Comparison of ENCODE assay signal across 16 cellular contexts in the genomic region with DNA sequence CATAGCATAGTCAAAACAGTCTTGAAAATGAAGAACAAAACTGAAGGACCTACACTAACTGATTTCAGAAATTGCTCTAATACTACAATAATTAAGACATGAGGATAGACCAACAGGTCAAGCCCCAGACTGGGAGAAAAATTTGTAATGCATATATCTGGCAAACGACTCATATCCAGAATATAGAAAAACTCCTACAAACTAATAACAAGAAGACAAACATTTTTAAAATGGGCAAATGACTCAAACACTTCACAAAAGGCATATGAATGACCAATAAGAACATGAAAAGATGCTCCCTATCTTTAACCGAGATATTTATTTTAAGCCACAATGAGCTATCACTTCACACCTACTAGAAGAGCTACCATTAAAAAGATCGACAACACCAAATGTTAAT. TPM values are rescaled to one million over a fixed set of nuclear protein-coding genes. Genes with fewer than 3 reads are reported as not detected.
DNase-seq lines count a peak whose midpoint lies in the region; ATAC-seq, FAIRE-seq and TF ChIP-seq lines count a peak whose summit lies in the region.
"Had no signal": no experiment of that assay in that cellular context is flagged by ENCODE, and none has a peak within 500 bp of the region (broad histone marks: within the 10 kb centered on the region; RNA-seq: fewer than 3 reads in every experiment).

No MANE protein-coding gene starts in this region.

- SMC1A ChIA-PET in GM12878 (lab: Charles Lee; ENCODE audit: uncharacterized antibody, unreplicated experiment): interaction anchor here (1.0 to 2.2 kb wide), 3 partner anchors 9 to 30 kb away, joined by 3 to 6 read pairs (median 5); no protein-coding TSS in a partner anchor

- in situ Hi-C loops in GM12878 (cut with MboI): no loop called here

- no peak overlapping the region for H2AFZ ChIP-seq in GM12878 (ENCODE audit: control insufficient read depth, low read depth, low read length)
- H2AFZ ChIP-seq: hepatocyte, neural progenitor cell had no signal

- peaks cover 18% of the 10 kb centered on the region for H3K4me1 ChIP-seq in GM12878 (ENCODE audit: control insufficient read depth, insufficient read depth, low read length)
- H3K4me1 ChIP-seq: neural progenitor cell had no signal

- H3K4me3 ChIP-seq in GM12878: no peak overlapping the region
- H3K4me3 ChIP-seq: hepatocyte, left ventricle myocardium inferior, neural progenitor cell, tibial nerve had no signal

- H3K36me3 Mint-ChIP-seq in activated CD4-positive, alpha-beta T cell treated with anti-CD3 and anti-CD28 coated beads for 36 hours (ENCODE audit: low read depth): peaks cover 5% of the 10 kb centered on the region
- H3K36me3 Mint-ChIP-seq in activated CD4-positive, alpha-beta T cell treated with anti-CD3 and anti-CD28 coated beads, Interleukin-2, amount 10 ng/mL, durations not matched to agents 7 days and 5 days (ENCODE audit: low read depth): no peaks in the 10 kb centered on the region
- H3K36me3 Mint-ChIP-seq in activated CD4-positive, alpha-beta T cell treated with anti-CD3 and anti-CD28 coated beads, Interleukin-2, amount 10 ng/mL, durations not matched to agents 24 days and 14 days (ENCODE audit: low read depth): peaks cover 2% of the 10 kb centered on the region

- H4K20me1 ChIP-seq in GM12878 (ENCODE audit: control insufficient read depth, insufficient read depth): no peaks in the 10 kb centered on the region

- BruUV-seq in GM12878 (replicated peaks; lab: Mats Ljungman, UMichigan): no TSS peak

- peaks cover 68% of the 10 kb centered on the region for H3K79me2 ChIP-seq in GM12878 (ENCODE audit: control insufficient read depth, insufficient read depth, low read length)

- no peak for TF ChIP-seq CTCF in GM12878 (IDR thresholded peaks at IDR 0.05 in 2 of 3, conservative IDR thresholded peaks at IDR 0.05 in 1 of 3; ENCODE audit: control insufficient read depth in 2 of 3, extremely low read depth in 1 of 3, insufficient read depth in 1 of 3, low read depth in 3 of 3, low read length in 3 of 3)

- DNase-seq in activated CD4-positive, alpha-beta T cell treated with anti-CD3 and anti-CD28 coated beads for 36 hours: no peak
- DNase-seq in activated CD4-positive, alpha-beta T cell treated with anti-CD3 and anti-CD28 coated beads, Interleukin-2, amount 10 ng/mL, durations not matched to agents 7 days and 5 days: no peak
- DNase-seq in GM12878 (ENCODE audit: low read depth, low spot score) (no peak), NCI-H524 treated with DMSO at 0.1 percent for 48 hours (lab: John Stamatoyannopoulos, UW) (no peak)
- no peak for DNase-seq in activated CD4-positive, alpha-beta T cell treated with anti-CD3 and anti-CD28 coated beads, Interleukin-2, amount 10 ng/mL, durations not matched to agents 24 days and 14 days
- no peak for DNase-seq in stimulated activated CD4-positive, alpha-beta T cell treated with anti-CD3 and anti-CD28 coated beads, Interleukin-2, amount 100 ng/mL, for 48 hours
- DNase-seq: activated CD4-positive, alpha-beta memory T cell treated with anti-CD3 and anti-CD28 coated beads, Interleukin-2, amount 10 ng/mL, durations not matched to agents 7 days and 5 days; activated naive CD4-positive, alpha-beta T cell treated with anti-CD3 and anti-CD28 coated beads, Interleukin-2, amount 10 ng/mL, durations not matched to agents 7 days and 5 days; erythroblast; left ventricle myocardium inferior had no signal

- peak; percentile 36 for ATAC-seq in activated CD4-positive, alpha-beta T cell treated with anti-CD3 and anti-CD28 coated beads for 36 hours
- peak; percentile 53 for ATAC-seq in GM21528 (IDR thresholded peaks at IDR 0.05; ENCODE audit: low FRiP score, unreplicated experiment)
- peak; percentile 69 for ATAC-seq in HG03045 (IDR thresholded peaks at IDR 0.05; ENCODE audit: unreplicated experiment)
- ATAC-seq in GM12878: peak; percentile 78

- intact Hi-C loops in activated CD4-positive, alpha-beta T cell treated with anti-CD3 and anti-CD28 coated beads for 36 hours (cut with DNase I, micrococcal nuclease): no loop called here
- intact Hi-C loops in GM12878 (cut with micrococcal nuclease; ENCODE audit: unreplicated experiment): no loop called here
- intact Hi-C loops in activated CD4-positive, alpha-beta T cell treated with anti-CD3 and anti-CD28 coated beads, Interleukin-2, amount 10 ng/mL, durations not matched to agents 24 days and 14 days (cut with micrococcal nuclease): no loop called here

- H3K9ac ChIP-seq in GM12878 (ENCODE audit: control insufficient read depth, insufficient read depth, low read length): no peak overlapping the region
- H3K9ac ChIP-seq: neural progenitor cell had no signal

- H3K4me1 Mint-ChIP-seq in activated CD4-positive, alpha-beta T cell treated with anti-CD3 and anti-CD28 coated beads for 36 hours: peaks cover 28% of the 10 kb centered on the region
- peaks cover 9% of the 10 kb centered on the region for H3K4me1 Mint-ChIP-seq in activated CD4-positive, alpha-beta T cell treated with anti-CD3 and anti-CD28 coated beads, Interleukin-2, amount 10 ng/mL, durations not matched to agents 7 days and 5 days
- H3K4me1 Mint-ChIP-seq in activated CD4-positive, alpha-beta T cell treated with anti-CD3 and anti-CD28 coated beads, Interleukin-2, amount 10 ng/mL, durations not matched to agents 24 days and 14 days: peaks cover 10% of the 10 kb centered on the region

- H3K4me2 ChIP-seq in GM12878 (ENCODE audit: control insufficient read depth, insufficient read depth): no peak overlapping the region
- H3K4me2 ChIP-seq: hepatocyte, neural progenitor cell had no signal

- no peak for TF ChIP-seq POLR2A in GM12878 (IDR thresholded peaks at IDR 0.05; ENCODE audit: low read depth, low read length)

- TF ChIP-seq RAD21 in GM12878 (IDR thresholded peaks at IDR 0.05; ENCODE audit: insufficient read depth, low read depth, low read length): no peak

- no peaks in the 10 kb centered on the region; the same call in 1 of the 3 replicates for H3K9me3 ChIP-seq in GM12878 (replicated peaks; ENCODE audit: control insufficient read depth, insufficient read depth, low read length)
- H3K9me3 ChIP-seq: left ventricle myocardium inferior, tibial nerve had no signal

- H3K27ac Mint-ChIP-seq in activated CD4-positive, alpha-beta T cell treated with anti-CD3 and anti-CD28 coated beads for 36 hours: no peak overlapping the region
- H3K27ac Mint-ChIP-seq in activated CD4-positive, alpha-beta T cell treated with anti-CD3 and anti-CD28 coated beads, Interleukin-2, amount 10 ng/mL, durations not matched to agents 7 days and 5 days: no peak overlapping the region
- no peak overlapping the region for H3K27ac Mint-ChIP-seq in activated CD4-positive, alpha-beta T cell treated with anti-CD3 and anti-CD28 coated beads, Interleukin-2, amount 10 ng/mL, durations not matched to agents 24 days and 14 days
- H3K27ac Mint-ChIP-seq: activated CD4-positive, alpha-beta memory T cell treated with anti-CD3 and anti-CD28 coated beads, Interleukin-2, amount 10 ng/mL, durations not matched to agents 7 days and 5 days; activated naive CD4-positive, alpha-beta T cell treated with anti-CD3 and anti-CD28 coated beads, Interleukin-2, amount 10 ng/mL, durations not matched to agents 7 days and 5 days; neural progenitor cell had no signal

- 0 out of 2 replicates have a peak overlapping the region, but pooled peaks have one; percentile 30 for H3K27ac ChIP-seq in GM12878 (ENCODE audit: control insufficient read depth, insufficient read depth)
- H3K27ac ChIP-seq: 22Rv1, hepatocyte, left ventricle myocardium inferior, neural progenitor cell, tibial nerve had no signal

- POLR2A ChIA-PET in activated CD4-positive, alpha-beta T cell treated with anti-CD3 and anti-CD28 coated beads for 36 hours (lab: Charles Lee): no interaction called here
- POLR2A ChIA-PET in activated CD4-positive, alpha-beta T cell treated with anti-CD3 and anti-CD28 coated beads, Interleukin-2, amount 10 ng/mL, durations not matched to agents 7 days and 5 days (lab: Charles Lee): no interaction called here
- POLR2A ChIA-PET in GM12878 (lab: Charles Lee): interaction anchor here (1.2 kb wide), 1 partner anchor 12 kb away, joined by 5 read pairs; no protein-coding TSS in a partner anchor

- no peak for FAIRE-seq in GM12878 (lab: Jason Lieb, UNC)

- H3K36me3 ChIP-seq in GM12878 (ENCODE audit: control insufficient read depth in 2 of 2, insufficient read depth in 2 of 2, low read length in 1 of 2): peaks cover 0 to 1% of the 10 kb centered on the region in 2 experiments; a peak in 2 of 4 replicates
- H3K36me3 ChIP-seq: left ventricle myocardium inferior, neural progenitor cell, tibial nerve had no signal

- H3K27me3 ChIP-seq in GM12878 (replicated peaks in 1 of 2; ENCODE audit: control insufficient read depth in 2 of 2, insufficient read depth in 2 of 2, low read length in 1 of 2): no peaks in the 10 kb centered on the region
- H3K27me3 ChIP-seq: hepatocyte, neural progenitor cell, tibial nerve had no signal

- peak; percentile 26 to 74; a peak in 1 of 4 replicates for TF ChIP-seq EP300 in GM12878 (IDR thresholded peaks at IDR 0.05; ENCODE audit: borderline replicate concordance in 1 of 2, control insufficient read depth in 1 of 2, low read depth in 2 of 2, low read length in 2 of 2)

- WGBS in GM12878 (ENCODE audit: insufficient coverage, insufficient replicate concordance, low lambda C conversion rate, missing lambda C conversion rate): 0% methylated on average over 3 of the region's 3 CpGs

- H3K9me3 Mint-ChIP-seq in activated CD4-positive, alpha-beta T cell treated with anti-CD3 and anti-CD28 coated beads for 36 hours (ENCODE audit: low read depth): no peaks in the 10 kb centered on the region
- no peaks in the 10 kb centered on the region for H3K9me3 Mint-ChIP-seq in activated CD4-positive, alpha-beta T cell treated with anti-CD3 and anti-CD28 coated beads, Interleukin-2, amount 10 ng/mL, durations not matched to agents 7 days and 5 days
- no peaks in the 10 kb centered on the region for H3K9me3 Mint-ChIP-seq in activated CD4-positive, alpha-beta T cell treated with anti-CD3 and anti-CD28 coated beads, Interleukin-2, amount 10 ng/mL, durations not matched to agents 24 days and 14 days
- H3K9me3 Mint-ChIP-seq: activated CD4-positive, alpha-beta memory T cell treated with anti-CD3 and anti-CD28 coated beads, Interleukin-2, amount 10 ng/mL, durations not matched to agents 7 days and 5 days; activated naive CD4-positive, alpha-beta T cell treated with anti-CD3 and anti-CD28 coated beads, Interleukin-2, amount 10 ng/mL, durations not matched to agents 7 days and 5 days; neural progenitor cell had no signal

- no peak overlapping the region for H3K4me3 Mint-ChIP-seq in activated CD4-positive, alpha-beta T cell treated with anti-CD3 and anti-CD28 coated beads for 36 hours
- H3K4me3 Mint-ChIP-seq in activated CD4-positive, alpha-beta T cell treated with anti-CD3 and anti-CD28 coated beads, Interleukin-2, amount 10 ng/mL, durations not matched to agents 7 days and 5 days: no peak overlapping the region
- H3K4me3 Mint-ChIP-seq in activated CD4-positive, alpha-beta T cell treated with anti-CD3 and anti-CD28 coated beads, Interleukin-2, amount 10 ng/mL, durations not matched to agents 24 days and 14 days: no peak overlapping the region
- H3K4me3 Mint-ChIP-seq: activated CD4-positive, alpha-beta memory T cell treated with anti-CD3 and anti-CD28 coated beads, Interleukin-2, amount 10 ng/mL, durations not matched to agents 7 days and 5 days; activated naive CD4-positive, alpha-beta T cell treated with anti-CD3 and anti-CD28 coated beads, Interleukin-2, amount 10 ng/mL, durations not matched to agents 7 days and 5 days; neural progenitor cell had no signal

- CTCF ChIA-PET in activated CD4-positive, alpha-beta T cell treated with anti-CD3 and anti-CD28 coated beads for 36 hours (lab: Charles Lee): interaction anchor here (0.7 to 0.9 kb wide), 2 partner anchors 13 to 194 kb away, joined by 3 read pairs; no protein-coding TSS in a partner anchor
- CTCF ChIA-PET in activated CD4-positive, alpha-beta T cell treated with anti-CD3 and anti-CD28 coated beads, Interleukin-2, amount 10 ng/mL, durations not matched to agents 7 days and 5 days (lab: Charles Lee): interaction anchor here (1.4 to 1.9 kb wide), 3 partner anchors 9 to 18 kb away, joined by 3 to 9 read pairs (median 4); a partner anchor contains a TSS
- CTCF ChIA-PET in GM12878 (lab: Yijun Ruan, JAX): interaction anchor here (0.9 to 1.2 kb wide), 3 partner anchors 13 to 200 kb away, joined by 3 to 4 read pairs (median 3); no protein-coding TSS in a partner anchor

- RAD21 ChIA-PET in GM12878 (lab: Charles Lee; ENCODE audit: unreplicated experiment): interaction anchor here (1.7 kb wide), 1 partner anchor 13 kb away, joined by 4 read pairs; no protein-coding TSS in a partner anchor

- no peaks in the 10 kb centered on the region for H3K27me3 Mint-ChIP-seq in activated CD4-positive, alpha-beta T cell treated with anti-CD3 and anti-CD28 coated beads for 36 hours
- no peaks in the 10 kb centered on the region for H3K27me3 Mint-ChIP-seq in activated CD4-positive, alpha-beta T cell treated with anti-CD3 and anti-CD28 coated beads, Interleukin-2, amount 10 ng/mL, durations not matched to agents 7 days and 5 days
- H3K27me3 Mint-ChIP-seq in activated CD4-positive, alpha-beta T cell treated with anti-CD3 and anti-CD28 coated beads, Interleukin-2, amount 10 ng/mL, durations not matched to agents 24 days and 14 days: no peaks in the 10 kb centered on the region
- H3K27me3 Mint-ChIP-seq: activated CD4-positive, alpha-beta memory T cell treated with anti-CD3 and anti-CD28 coated beads, Interleukin-2, amount 10 ng/mL, durations not matched to agents 7 days and 5 days; activated naive CD4-positive, alpha-beta T cell treated with anti-CD3 and anti-CD28 coated beads, Interleukin-2, amount 10 ng/mL, durations not matched to agents 7 days and 5 days had no signal

RNA-seq across cellular contexts. Expression of a gene that starts 14.2 kb away (rescaled TPM):
- 10 to 100 TPM; 20.0 to 20.6 TPM for total RNA-seq in activated CD4-positive, alpha-beta T cell treated with anti-CD3 and anti-CD28 coated beads for 36 hours
- total RNA-seq in activated CD4-positive, alpha-beta T cell treated with anti-CD3 and anti-CD28 coated beads, Interleukin-2, amount 10 ng/mL, durations not matched to agents 7 days and 5 days: 10 to 100 TPM; 20.5 to 21.4 TPM
- total RNA-seq in GM12878 (2013; cell fraction: nucleolus; rRNA removed): 28.5 and 29.8 TPM in 2 replicates
- total RNA-seq in GM12878 (2014; rRNA removed) (27.6 and 30.0 TPM in 2 replicates), GM12878 (2014; rRNA removed; fragmentation: Illumina TruSeq; extraction: Trizol) (21.1 and 22.5 TPM in 2 replicates), GM12878 (2021) (35.2 and 37.4 TPM in 2 replicates)
- 10.2 TPM for polyA plus RNA-seq in GM12878 (2011; ENCODE audit: low read depth)
- polyA plus RNA-seq in GM12878 (2011; rRNA removed) (13.0 and 16.2 TPM in 2 replicates), GM12878 (2014; fragmentation: Illumina TruSeq; extraction: Trizol) (23.4 and 28.0 TPM in 2 replicates), GM12878 (2014; fragmentation: Nextera tagmentation; extraction: Ambion mirVana) (1 to 10 TPM; 7.9 to 8.1 TPM), GM12878 (2014; rRNA removed) (26.5 and 28.2 TPM in 2 replicates), GM12878 (2016; fragmentation: Nextera tagmentation; extraction: Ambion mirVana) (10 to 100 TPM in 1 of 2 experiments, 1 to 10 TPM in 1; 8.6 to 24.9 TPM)
- 20.0 and 21.0 TPM in 2 replicates for polyA plus RNA-seq in GM12878 (2011; cell fraction: cytosol; rRNA removed)
- polyA plus RNA-seq in GM12878 (2011; cell fraction: nucleus; rRNA removed): 19.8 and 24.6 TPM in 2 replicates
- polyA plus RNA-seq in GM12878 (2012): 14.5 and 15.6 TPM in 2 replicates
- 26.4 and 31.2 TPM in 2 replicates for polyA minus RNA-seq in GM12878 (2011; rRNA and poly(A)+ RNA removed)
- 12.5 and 13.8 TPM in 2 replicates for polyA minus RNA-seq in GM12878 (2011; cell fraction: cytosol; rRNA and poly(A)+ RNA removed)
- polyA minus RNA-seq in GM12878 (2011; cell fraction: nucleus; rRNA and poly(A)+ RNA removed): 14.5 and 21.4 TPM in 2 replicates
- 26.2 and 26.5 TPM in 2 replicates for total RNA-seq in activated CD4-positive, alpha-beta T cell treated with anti-CD3 and anti-CD28 coated beads, Interleukin-2, amount 10 ng/mL, durations not matched to agents 24 days and 14 days

RNA-seq across cellular contexts. Expression of a gene that starts 22.0 kb away (rescaled TPM):
- 10 to 100 TPM; 19.3 to 27.8 TPM for total RNA-seq in activated CD4-positive, alpha-beta T cell treated with anti-CD3 and anti-CD28 coated beads for 36 hours
- total RNA-seq in activated CD4-positive, alpha-beta T cell treated with anti-CD3 and anti-CD28 coated beads, Interleukin-2, amount 10 ng/mL, durations not matched to agents 7 days and 5 days: 10 to 100 TPM; 23.5 to 24.5 TPM
- total RNA-seq in GM12878 (2013; cell fraction: nucleolus; rRNA removed): 38.8 and 40.1 TPM in 2 replicates
- total RNA-seq in GM12878 (2014; rRNA removed): 7.2 and 7.3 TPM in 2 replicates
- 15.9 and 16.1 TPM in 2 replicates for total RNA-seq in GM12878 (2014; rRNA removed; fragmentation: Illumina TruSeq; extraction: Trizol)
- total RNA-seq in GM12878 (2021): 11.3 and 13.2 TPM in 2 replicates
- polyA plus RNA-seq in GM12878 (2011; ENCODE audit: low read depth): 5.6 TPM
- 24.2 and 39.4 TPM in 2 replicates for polyA plus RNA-seq in GM12878 (2011; rRNA removed)
- 8.5 and 9.2 TPM in 2 replicates for polyA plus RNA-seq in GM12878 (2011; cell fraction: cytosol; rRNA removed)
- polyA plus RNA-seq in GM12878 (2011; cell fraction: nucleus; rRNA removed): 7.9 and 8.6 TPM in 2 replicates
- polyA plus RNA-seq in GM12878 (2012): 14.0 and 16.8 TPM in 2 replicates
- 20.8 and 22.2 TPM in 2 replicates for polyA plus RNA-seq in GM12878 (2014; fragmentation: Illumina TruSeq; extraction: Trizol)
- 10 to 100 TPM; 15.7 to 19.5 TPM for polyA plus RNA-seq in GM12878 (2014; fragmentation: Nextera tagmentation; extraction: Ambion mirVana)
- 10.0 and 11.4 TPM in 2 replicates for polyA plus RNA-seq in GM12878 (2014; rRNA removed)
- polyA plus RNA-seq in GM12878 (2016; fragmentation: Nextera tagmentation; extraction: Ambion mirVana): 10 to 100 TPM; 13.5 to 15.2 TPM
- 7.2 and 7.8 TPM in 2 replicates for polyA minus RNA-seq in GM12878 (2011; rRNA and poly(A)+ RNA removed)
- 5.1 and 9.5 TPM in 2 replicates for polyA minus RNA-seq in GM12878 (2011; cell fraction: cytosol; rRNA and poly(A)+ RNA removed)
- polyA minus RNA-seq in GM12878 (2011; cell fraction: nucleus; rRNA and poly(A)+ RNA removed): 6.6 and 9.1 TPM in 2 replicates
- total RNA-seq in activated CD4-positive, alpha-beta T cell treated with anti-CD3 and anti-CD28 coated beads, Interleukin-2, amount 10 ng/mL, durations not matched to agents 24 days and 14 days: 20.8 and 25.5 TPM in 2 replicates
